In genomic region chr10:114540191-114540590, GRCh38 we compare ENCODE assay signal across 14 cellular contexts.
DNase-seq lines count a peak whose midpoint lies in the region; ATAC-seq and TF ChIP-seq lines count a peak whose summit lies in the region.
"Had no signal": no experiment of that assay in that cellular context is flagged by ENCODE, and none has a peak within 500 bp of the region (broad histone marks: within the 10 kb centered on the region; RNA-seq: fewer than 3 reads in every experiment).

No MANE protein-coding gene starts in this region.

- H3K27me3 ChIP-seq in CD8-positive, alpha-beta T cell (ENCODE audit: insufficient read depth, low read length), result no peaks in the 10 kb centered on the region
- H3K27me3 ChIP-seq: BLaER1 treated with 17β-estradiol and CSF1 and Interleukin-3, amounts not matched to agents 10 nM and 100 nM; SJSA1 had no signal

- intact Hi-C loops in CD8-positive, alpha-beta T cell (cut with DNase I, micrococcal nuclease), result loop anchor here (2.0 to 5.0 kb wide), 3 partner anchors 282 to 368 kb away; partner anchors contain the start of genes CCDC186 (in 2 of the 2) and FHIP2A (in 2 of the 2)
- intact Hi-C loops in natural killer cell (cut with micrococcal nuclease), result loop anchor here (10.0 kb wide), 4 partner anchors 45 to 395 kb away; partner anchors contain the start of genes CCDC186, FHIP2A, TDRD1 and TRUB1

- H3K4me1 ChIP-seq in CD8-positive, alpha-beta T cell (ENCODE audit: insufficient read depth, low read length), result peaks cover 81% of the 10 kb centered on the region
- H3K4me1 ChIP-seq: SJSA1 had no signal

- peak overlapping the region; percentile 15 for H3K4me3 ChIP-seq in CD8-positive, alpha-beta T cell (ENCODE audit: low read depth, low read length)
- H3K4me3 ChIP-seq: BLaER1 treated with 17β-estradiol and CSF1 and Interleukin-3, amounts not matched to agents 10 nM and 100 nM; SJSA1 had no signal

- CTCF ChIA-PET in CD8-positive, alpha-beta T cell (lab: Charles Lee), result interaction anchor here (0.7 to 20.9 kb wide), 7 partner anchors 9 to 282 kb away, joined by 3 to 312 read pairs (median 6); partner anchors contain the start of gene FHIP2A
- CTCF ChIA-PET in RWPE1 (lab: Yijun Ruan, JAX), result interaction anchor here (0.6 to 1.1 kb wide), 2 partner anchors 8 to 24 kb away, joined by 3 to 4 read pairs; no protein-coding TSS in a partner anchor

- H3K27ac ChIP-seq in CD8-positive, alpha-beta T cell (ENCODE audit: low read depth, low read length), result peak overlapping the region; percentile 88
- no peak overlapping the region for H3K27ac ChIP-seq in RWPE1
- H3K27ac ChIP-seq: BLaER1 treated with 17β-estradiol and CSF1 and Interleukin-3, amounts not matched to agents 10 nM and 100 nM; SJSA1 had no signal

- no peaks in the 10 kb centered on the region for H3K9me3 ChIP-seq in CD8-positive, alpha-beta T cell (ENCODE audit: low read length)
- H3K9me3 ChIP-seq: SJSA1 had no signal

- peak overlapping the region; percentile 99 for H3K27ac Mint-ChIP-seq in CD8-positive, alpha-beta T cell
- H3K27ac Mint-ChIP-seq in activated naive CD4-positive, alpha-beta T cell treated with anti-CD3 and anti-CD28 coated beads, Interleukin-2, amount 50 U/mL, for 72 hours, result peak overlapping the region; percentile 96 to 100
- peak overlapping the region; percentile 88 to 91 for H3K27ac Mint-ChIP-seq in natural killer cell

- no peak for TF ChIP-seq CTCF in CD8-positive, alpha-beta T cell (IDR thresholded peaks at IDR 0.05)
- TF ChIP-seq CTCF in natural killer cell (IDR thresholded peaks at IDR 0.05) (no peak), RWPE1 (conservative IDR thresholded peaks at IDR 0.05; ENCODE audit: low read depth) (no peak), GM20000 (IDR thresholded peaks at IDR 0.05; ENCODE audit: extremely low read depth, missing control alignments) (no peak)

- ATAC-seq in CD8-positive, alpha-beta T cell, result no peak
- ATAC-seq in activated naive CD4-positive, alpha-beta T cell treated with anti-CD3 and anti-CD28 coated beads, Interleukin-2, amount 50 U/mL, for 72 hours, result no peak
- no peak for ATAC-seq in natural killer cell
- no peak for ATAC-seq in GM19351 (IDR thresholded peaks at IDR 0.05; ENCODE audit: unreplicated experiment)

- H3K27me3 Mint-ChIP-seq in CD8-positive, alpha-beta T cell (ENCODE audit: low read depth), result no peaks in the 10 kb centered on the region
- H3K27me3 Mint-ChIP-seq in natural killer cell (ENCODE audit: low read depth in 2 of 2), result peaks cover 0 to 2% of the 10 kb centered on the region in 2 donors

- H3K4me1 Mint-ChIP-seq in CD8-positive, alpha-beta T cell (ENCODE audit: low read depth), result peaks cover 87% of the 10 kb centered on the region
- H3K4me1 Mint-ChIP-seq in natural killer cell, result peaks cover 65 to 69% of the 10 kb centered on the region in 2 donors

- peak; percentile 41 for DNase-seq in activated CD4-positive, alpha-beta T cell treated with anti-CD3 and anti-CD28 coated beads for 48 hours
- DNase-seq in activated CD4-positive, alpha-beta T cell treated with anti-CD3 and anti-CD28 coated beads for 4 hours, result no peak
- DNase-seq in CD8-positive, alpha-beta T cell, result no peak
- DNase-seq in activated naive CD4-positive, alpha-beta T cell treated with anti-CD3 and anti-CD28 coated beads, Interleukin-2, amount 50 U/mL, for 72 hours (ENCODE audit: low spot score in 2 of 2), result no peak
- DNase-seq in natural killer cell, result no peak
- DNase-seq in RWPE1 (ENCODE audit: low spot score), result no peak
- no peak for DNase-seq in GM20000 (ENCODE audit: low spot score)
- DNase-seq: activated CD4-positive, alpha-beta T cell treated with anti-CD3 and anti-CD28 coated beads, Interleukin-2, amount 50 U/mL, for 4 hours; HCEC 1CT; NCI-H1436 treated with DMSO at 0.1 percent for 48 hours; stimulated activated CD4-positive, alpha-beta T cell treated with anti-CD3 and anti-CD28 coated beads, Interleukin-4, amount 100 ng/mL, for 4 hours had no signal

- no peaks in the 10 kb centered on the region for H3K9me3 Mint-ChIP-seq in CD8-positive, alpha-beta T cell
- H3K9me3 Mint-ChIP-seq in activated naive CD4-positive, alpha-beta T cell treated with anti-CD3 and anti-CD28 coated beads, Interleukin-2, amount 50 U/mL, for 72 hours, result peaks cover 0 to 5% of the 10 kb centered on the region in 2 donors
- H3K9me3 Mint-ChIP-seq in natural killer cell, result peaks cover 0 to 3% of the 10 kb centered on the region in 2 donors

- peak overlapping the region; percentile 35 for H3K4me3 Mint-ChIP-seq in CD8-positive, alpha-beta T cell
- no peak overlapping the region for H3K4me3 Mint-ChIP-seq in natural killer cell

- no peaks in the 10 kb centered on the region for H3K36me3 Mint-ChIP-seq in CD8-positive, alpha-beta T cell
- H3K36me3 Mint-ChIP-seq in activated naive CD4-positive, alpha-beta T cell treated with anti-CD3 and anti-CD28 coated beads, Interleukin-2, amount 50 U/mL, for 72 hours, result peaks cover 5 to 10% of the 10 kb centered on the region in 2 donors
- no peaks in the 10 kb centered on the region for H3K36me3 Mint-ChIP-seq in natural killer cell

- H3K36me3 ChIP-seq in CD8-positive, alpha-beta T cell (ENCODE audit: insufficient read depth, low read length), result no peaks in the 10 kb centered on the region
- H3K36me3 ChIP-seq: BLaER1 treated with 17β-estradiol and CSF1 and Interleukin-3, amounts not matched to agents 10 nM and 100 nM; SJSA1 had no signal

- POLR2A ChIA-PET in CD8-positive, alpha-beta T cell (lab: Charles Lee), result interaction anchor here (0.8 to 13.0 kb wide), 3 partner anchors 15 to 59 kb away, joined by 3 to 209 read pairs (median 28); no protein-coding TSS in a partner anchor
- POLR2A ChIA-PET in RWPE1 (lab: Yijun Ruan, JAX; ENCODE audit: low non-redundant PET), result interaction anchor here (0.6 kb wide), 1 partner anchor 760 kb away, joined by 3 read pairs; no protein-coding TSS in a partner anchor
